Comparison of ENCODE assay signal across 23 cellular contexts in the genomic region with DNA sequence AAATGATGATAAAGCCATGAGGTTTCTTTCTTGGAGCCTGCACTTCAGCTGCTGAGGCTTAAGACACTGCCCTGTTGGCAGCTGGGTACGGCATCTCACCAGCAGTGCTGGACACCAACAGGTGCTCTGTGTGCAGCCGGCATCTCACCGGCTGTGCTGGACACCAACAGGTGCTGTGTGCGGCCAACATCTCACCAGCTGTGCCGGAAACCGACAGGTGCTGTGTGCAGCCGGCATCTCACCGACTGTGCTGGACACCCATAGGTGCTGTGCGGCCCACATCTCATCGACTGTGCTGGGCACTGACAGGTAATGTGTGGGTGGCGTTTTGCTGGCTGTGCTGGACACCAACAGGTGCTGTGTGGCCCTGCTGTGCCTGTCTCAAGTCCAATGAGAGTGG.
DNase-seq lines count a peak whose midpoint lies in the region; ATAC-seq and TF ChIP-seq lines count a peak whose summit lies in the region.
"Had no signal": no experiment of that assay in that cellular context is flagged by ENCODE, and none has a peak within 500 bp of the region (broad histone marks: within the 10 kb centered on the region; RNA-seq: fewer than 3 reads in every experiment).

No MANE protein-coding gene starts in this region.

- TF ChIP-seq CTCF in HEK293 (tag by site-specific recombination; IDR thresholded peaks at IDR 0.05) = no peak
- TF ChIP-seq CTCF in mesothelial cell of epicardium (IDR thresholded peaks at IDR 0.05; ENCODE audit: unreplicated experiment) = no peak
- no peak for TF ChIP-seq CTCF in transverse colon (IDR thresholded peaks at IDR 0.05)

- H3K4me1 ChIP-seq in HEK293 (ENCODE audit: control insufficient read depth, insufficient read depth, low read length) (no peaks in the 10 kb centered on the region), SJCRH30 (peaks cover 5% of the 10 kb centered on the region; the same call in 1 of the 2 replicates), transverse colon (no peaks in the 10 kb centered on the region)
- H3K4me1 ChIP-seq: SJSA1 had no signal

- H3K36me3 Mint-ChIP-seq in stimulated activated effector memory CD8-positive, alpha-beta T cell treated with anti-CD3 and anti-CD28 coated beads, Interleukin-12 subunit alpha, Interleukin-12 subunit beta, amount 100 ng/mL, for 72 hours = no peaks in the 10 kb centered on the region
- no peaks in the 10 kb centered on the region for H3K36me3 Mint-ChIP-seq in mesothelial cell of epicardium
- H3K36me3 Mint-ChIP-seq: CD8-positive, alpha-beta T cell had no signal

- H3K4me3 ChIP-seq in HEK293 (ENCODE audit: low read depth, low read length) = no peak overlapping the region
- H3K4me3 ChIP-seq in SJCRH30 = no peak overlapping the region
- H3K4me3 ChIP-seq in transverse colon = no peak overlapping the region
- H3K4me3 ChIP-seq: K562, MG63, SJSA1 had no signal

- no peak overlapping the region for H3K27ac Mint-ChIP-seq in stimulated activated effector memory CD8-positive, alpha-beta T cell treated with anti-CD3 and anti-CD28 coated beads, Interleukin-12 subunit alpha, Interleukin-12 subunit beta, amount 100 ng/mL, for 72 hours
- H3K27ac Mint-ChIP-seq in mesothelial cell of epicardium = no peak overlapping the region
- H3K27ac Mint-ChIP-seq: CD8-positive, alpha-beta T cell; HFFc6; T-helper 1 cell treated with Interleukin-12 subunit alpha and Interleukin-12 subunit beta and Interleukin-4 antibody, amounts not matched to agents 30 μg/mL and 1 μg/mL, for 36 hours had no signal

- WGBS in transverse colon (ENCODE audit: low coverage in 1 of 2), 2 donors = 93% methylated on average over 11 of the region's 11 CpGs; no CpG with 5 or more reads in 1 of the 2 donors

- in situ Hi-C loops in transverse colon (cut with MboI; ENCODE audit: low pct_ligation_motif_present in 1 of 4, low pct_unique_long_range_greater_than_20kb in 1 of 4, low sequenced_read_pairs in 3 of 4) = no loop called here

- H3K9me3 ChIP-seq in HEK293 (ENCODE audit: control insufficient read depth, insufficient read depth, low read depth, low read length) (no peaks in the 10 kb centered on the region), SJCRH30 (replicated peaks) (no peaks in the 10 kb centered on the region), transverse colon (no peaks in the 10 kb centered on the region)
- H3K9me3 ChIP-seq: MG63, SJSA1 had no signal

- intact Hi-C loops in transverse colon (cut with DNase I; ENCODE audit: low total_unique reads) = no loop called here

- H3K27me3 ChIP-seq in SJCRH30 = peaks cover 14% of the 10 kb centered on the region; the same call in 1 of the 2 replicates
- H3K27me3 ChIP-seq in transverse colon = peaks cover 4% of the 10 kb centered on the region
- H3K27me3 ChIP-seq: MG63 had no signal

- peak; percentile 39 for ATAC-seq in stimulated activated effector memory CD8-positive, alpha-beta T cell treated with anti-CD3 and anti-CD28 coated beads, Interleukin-12 subunit alpha, Interleukin-12 subunit beta, amount 100 ng/mL, for 72 hours
- ATAC-seq: CD8-positive, alpha-beta T cell; Panc1 had no signal

- no peaks in the 10 kb centered on the region for H3K9me3 Mint-ChIP-seq in stimulated activated effector memory CD8-positive, alpha-beta T cell treated with anti-CD3 and anti-CD28 coated beads, Interleukin-12 subunit alpha, Interleukin-12 subunit beta, amount 100 ng/mL, for 72 hours
- no peaks in the 10 kb centered on the region for H3K9me3 Mint-ChIP-seq in mesothelial cell of epicardium
- H3K9me3 Mint-ChIP-seq: CD8-positive, alpha-beta T cell; T-helper 1 cell treated with Interleukin-12 subunit alpha and Interleukin-12 subunit beta and Interleukin-4 antibody, amounts not matched to agents 30 μg/mL and 1 μg/mL, for 36 hours had no signal

- DNase-seq in NCI-H146 (lab: John Stamatoyannopoulos, UW) (peak; percentile 54), NCI-H146 treated with DMSO at 0.1 percent for 48 hours (lab: John Stamatoyannopoulos, UW; ENCODE audit: unreplicated experiment) (no peak), SJCRH30 (peak; percentile 56 to 74), mesothelial cell of epicardium (ENCODE audit: low spot score in 2 of 2, unreplicated experiment in 2 of 2) (no peak), transverse colon (no peak)
- DNase-seq in stimulated activated effector memory CD8-positive, alpha-beta T cell treated with anti-CD3 and anti-CD28 coated beads, Interleukin-12 subunit alpha, Interleukin-12 subunit beta, amount 100 ng/mL, for 72 hours (ENCODE audit: low spot score in 2 of 2) = no peak
- DNase-seq: AML-193, C1 segment of cervical spinal cord, EL, GF-D8, H7, HFFc6, MG63, NCI-H1048, NCI-H1436 treated with DMSO at 0.1 percent for 48 hours, NCI-H2029 treated with DMSO at 0.1 percent for 48 hours, NCI-H446 had no signal

- TF ChIP-seq EP300 in transverse colon (IDR thresholded peaks at IDR 0.05; ENCODE audit: low read depth) = no peak

- no peak overlapping the region for H3K27ac ChIP-seq in HEK293 (ENCODE audit: extremely low read depth, low read depth, low read length)
- H3K27ac ChIP-seq in SJCRH30 = no peak overlapping the region
- no peak overlapping the region for H3K27ac ChIP-seq in transverse colon
- H3K27ac ChIP-seq: SJSA1 had no signal

- no peak overlapping the region for H3K4me3 Mint-ChIP-seq in stimulated activated effector memory CD8-positive, alpha-beta T cell treated with anti-CD3 and anti-CD28 coated beads, Interleukin-12 subunit alpha, Interleukin-12 subunit beta, amount 100 ng/mL, for 72 hours
- no peak overlapping the region for H3K4me3 Mint-ChIP-seq in mesothelial cell of epicardium
- H3K4me3 Mint-ChIP-seq: CD8-positive, alpha-beta T cell; HFFc6; T-helper 1 cell treated with Interleukin-12 subunit alpha and Interleukin-12 subunit beta and Interleukin-4 antibody, amounts not matched to agents 30 μg/mL and 1 μg/mL, for 36 hours had no signal

- TF ChIP-seq POLR2A in transverse colon (IDR thresholded peaks at IDR 0.05) = no peak

- peaks cover 22% of the 10 kb centered on the region for H3K27me3 Mint-ChIP-seq in mesothelial cell of epicardium (ENCODE audit: low read depth)

- H3K36me3 ChIP-seq in HEK293 (ENCODE audit: control insufficient read depth in 2 of 2, insufficient read depth in 1 of 2, low read length in 2 of 2) (no peaks in the 10 kb centered on the region), SJCRH30 (no peaks in the 10 kb centered on the region), transverse colon (no peaks in the 10 kb centered on the region)
- H3K36me3 ChIP-seq: MG63, SJSA1 had no signal

- CTCF ChIA-PET in HEK293 (lab: Yijun Ruan, JAX) = interaction anchor here (0.6 kb wide), 1 partner anchor 144 kb away, joined by 3 read pairs; no protein-coding TSS in a partner anchor

- POLR2A ChIA-PET in HEK293 (lab: Yijun Ruan, JAX) = no interaction called here

- H3K4me1 Mint-ChIP-seq in stimulated activated effector memory CD8-positive, alpha-beta T cell treated with anti-CD3 and anti-CD28 coated beads, Interleukin-12 subunit alpha, Interleukin-12 subunit beta, amount 100 ng/mL, for 72 hours = no peaks in the 10 kb centered on the region
- peaks cover 4% of the 10 kb centered on the region for H3K4me1 Mint-ChIP-seq in mesothelial cell of epicardium

TF ChIP-seq in HEK293, 187 proteins besides CTCF, POLR2A, EP300 and RAD21:
- 0 out of 2 replicates have a peak, but pooled peaks have one; percentile 57 for TF ChIP-seq SCRT1 (tag by site-specific recombination; IDR thresholded peaks at IDR 0.05; ENCODE audit: borderline replicate concordance)
- peak; percentile 77 for TF ChIP-seq SCRT2 (tag by site-specific recombination; IDR thresholded peaks at IDR 0.05)
- no peak for TF ChIP-seq ZBTB21 (tag by site-specific recombination; IDR thresholded peaks at IDR 0.05)

Comparison
In these comparisons a context has a peak if more than half of its experiments do, and no peak if none do; other contexts are left out.
1. DNase-seq: peak in NCI-H146 (single experiment) and SJCRH30 (2 of 2); none in NCI-H146 treated with DMSO at 0.1 percent for 48 hours (single experiment), stimulated activated effector memory CD8-positive, alpha-beta T cell treated with anti-CD3 and anti-CD28 coated beads, Interleukin-12 subunit alpha, Interleukin-12 subunit beta, amount 100 ng/mL, for 72 hours (0 of 2), mesothelial cell of epicardium (0 of 2) and transverse colon (single experiment).